31 cellular contexts compared by ENCODE assay signal in the genomic region with DNA sequence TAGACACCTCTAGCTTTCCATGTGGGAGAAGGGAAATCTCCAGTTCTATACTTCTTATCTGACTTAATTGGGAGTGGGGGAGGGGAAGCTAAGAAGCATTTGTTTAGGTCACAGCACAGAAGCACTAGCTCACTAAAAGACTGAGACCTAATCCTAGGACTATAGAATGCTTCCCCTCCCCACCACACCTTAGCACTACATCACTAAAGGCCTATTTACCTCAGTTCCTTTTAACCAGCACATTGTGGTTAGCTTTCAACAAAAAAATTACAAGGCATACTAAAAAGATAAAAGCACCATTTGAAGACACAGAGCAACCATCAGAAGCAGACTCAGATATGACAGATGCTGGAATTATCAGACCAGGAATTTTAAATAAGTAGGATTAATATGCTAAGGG. TPM values are rescaled to one million over a fixed set of nuclear protein-coding genes. Genes with fewer than 3 reads are reported as not detected.
"Had no signal": no experiment of that assay in that cellular context is flagged by ENCODE, and none has a peak within 500 bp of the region (broad histone marks: within the 10 kb centered on the region; RNA-seq: fewer than 3 reads in every experiment).

No MANE protein-coding gene starts in this region.

- H3K27me3 ChIP-seq: colonic mucosa, gastroesophageal sphincter, heart left ventricle, hepatocyte, left lung, right atrium auricular region, stomach, tibial artery had no signal

- H3K27me3 Mint-ChIP-seq: dendritic cell treated with granulocyte-macrophage colony-stimulating factor and Interleukin-4, amounts not matched to agents 40 ng/mL and 50 ng/mL, for 4 days; naive thymus-derived CD8-positive, alpha-beta T cell; type B pancreatic cell had no signal

- H3K9me3 ChIP-seq: colonic mucosa, prostate gland, right atrium auricular region, stomach had no signal

- H3K4me1 ChIP-seq: colonic mucosa, gastroesophageal sphincter, heart left ventricle, left lung, prostate gland, right atrium auricular region, stomach, tibial artery had no signal

- H3K4me3 Mint-ChIP-seq: dendritic cell treated with granulocyte-macrophage colony-stimulating factor and Interleukin-4, amounts not matched to agents 40 ng/mL and 50 ng/mL, for 4 days; endodermal cell; naive thymus-derived CD8-positive, alpha-beta T cell; nephron progenitor cell; type B pancreatic cell had no signal

- ATAC-seq: esophagus mucosa, gastroesophageal sphincter, heart left ventricle, left cardiac atrium, left lung, sciatic nerve had no signal

- H3K4me2 ChIP-seq: hepatocyte, smooth muscle cell had no signal

- H3K79me2 ChIP-seq: hepatocyte had no signal

- H3K4me3 ChIP-seq: colonic mucosa, gastroesophageal sphincter, heart left ventricle, hepatocyte, left lung, prostate gland, right atrium auricular region, smooth muscle cell, stomach, tibial artery had no signal

- DNase-seq: colonic mucosa; effector CD8-positive, alpha-beta T cell; endodermal cell; foreskin fibroblast; heart left ventricle; left cardiac atrium; left lung; mesenchymal stem cell; midbrain; nephron progenitor cell; nucleus accumbens; stimulated activated CD4-positive, alpha-beta T cell treated with anti-CD3 and anti-CD28 coated beads, Interleukin-12 subunit alpha, Interleukin-12 subunit beta, amount 100 ng/mL, for 4 hours; stimulated activated CD4-positive, alpha-beta T cell treated with anti-CD3 and anti-CD28 coated beads, Interleukin-1b, Interleukin-23, amount 100 ng/mL, for 48 hours; stimulated activated CD4-positive, alpha-beta T cell treated with anti-CD3 and anti-CD28 coated beads, Interleukin-4, amount 100 ng/mL, for 1 hour; stimulated activated CD8-positive, alpha-beta memory T cell treated with anti-CD3 and anti-CD28 coated beads, Interleukin-4, amount 100 ng/mL, for 48 hours; stimulated activated naive CD4-positive, alpha-beta T cell treated with Interleukin-2 at 50 U/mL for 16 hours; stomach; tibial artery had no signal

- H3K27ac ChIP-seq: colonic mucosa, epithelial cell of prostate, gastroesophageal sphincter, heart left ventricle, hepatocyte, left lung, prostate gland, right atrium auricular region, stomach, tibial artery had no signal

- H3K27ac Mint-ChIP-seq: dendritic cell treated with granulocyte-macrophage colony-stimulating factor and Interleukin-4, amounts not matched to agents 40 ng/mL and 50 ng/mL, for 4 days; endodermal cell; nephron progenitor cell; type B pancreatic cell had no signal

- H3K4me1 Mint-ChIP-seq: endodermal cell, nephron progenitor cell had no signal

- H3K36me3 ChIP-seq: colonic mucosa, prostate gland, right atrium auricular region had no signal

- H2AFZ ChIP-seq: hepatocyte had no signal

RNA-seq across cellular contexts. Expression of a gene that starts 53.8 kb away (rescaled TPM):
- total RNA-seq: kidney epithelial cell; naive thymus-derived CD8-positive, alpha-beta T cell; osteocyte had no signal
- polyA plus RNA-seq: naive thymus-derived CD8-positive, alpha-beta T cell had no signal
